ENCODE assay signal across 30 cellular contexts in the genomic region with DNA sequence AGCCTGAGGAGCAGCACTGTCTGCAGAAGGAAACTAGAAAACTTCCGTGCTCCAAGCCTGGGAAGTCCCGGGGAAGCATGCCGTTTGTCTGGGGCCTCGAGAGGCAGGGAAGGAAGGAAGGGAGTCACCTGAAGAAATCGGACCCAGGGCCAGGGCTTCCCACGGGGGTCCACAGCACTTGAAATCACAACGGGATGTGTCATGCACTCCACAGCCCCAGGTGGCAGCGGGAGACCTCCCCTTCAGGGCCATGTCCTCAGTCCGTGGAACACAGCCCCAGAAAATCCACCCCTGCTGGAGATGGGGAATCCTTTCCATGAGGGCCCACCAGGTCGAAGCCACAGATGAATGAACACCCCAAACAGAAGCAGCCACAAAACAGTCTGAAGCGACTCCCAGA.
"Had no signal": no experiment of that assay in that cellular context is flagged by ENCODE, and none has a peak within 500 bp of the region (broad histone marks: within the 10 kb centered on the region; RNA-seq: fewer than 3 reads in every experiment).

No MANE protein-coding gene starts in this region.

- H3K4me3 Mint-ChIP-seq: activated B cell treated with CpG ODN at 0.5 μM for 24 hours; activated CD4-positive, alpha-beta memory T cell treated with anti-CD3 and anti-CD28 coated beads for 36 hours; activated CD8-positive, alpha-beta memory T cell treated with anti-CD3 and anti-CD28 coated beads, Interleukin-2, amount 10 ng/mL, durations not matched to agents 7 days and 5 days; activated CD8-positive, alpha-beta T cell treated with anti-CD3 and anti-CD28 coated beads, Interleukin-2, amount 10 ng/mL, durations not matched to agents 7 days and 5 days; activated naive CD4-positive, alpha-beta T cell treated with anti-CD3 and anti-CD28 coated beads for 36 hours; activated naive CD4-positive, alpha-beta T cell treated with anti-CD3 and anti-CD28 coated beads, Interleukin-2, amount 50 U/mL, for 24 hours; activated naive CD8-positive, alpha-beta T cell treated with anti-CD3 and anti-CD28 coated beads, Interleukin-2, amount 10 ng/mL, durations not matched to agents 7 days and 5 days; activated T-helper 1 cell treated with anti-CD3 and anti-CD28 coated beads, Interleukin-12 subunit alpha, Interleukin-12 subunit beta, Interleukin-2, Interleukin-4 antibody, amounts not matched to agents 30 ng/mL and 10 ng/mL and 1 ng/mL, durations not matched to agents 14 hours and 24 hours and 36 hours; brain; T-helper 17 cell; T-helper 2 cell treated with Interferon-gamma antibody and Interleukin-4, amounts not matched to agents 5 μg/mL and 100 μg/mL, for 36 hours had no signal

- H3K27ac ChIP-seq: ascending aorta, breast epithelium, cardiac muscle cell, colonic mucosa, WERI-Rb-1 had no signal

- H3K4me3 ChIP-seq: ascending aorta, breast epithelium, cardiac muscle cell, colonic mucosa had no signal

- H3K27ac Mint-ChIP-seq: activated B cell treated with CpG ODN at 0.5 μM for 24 hours; activated CD4-positive, alpha-beta memory T cell treated with anti-CD3 and anti-CD28 coated beads for 36 hours; activated CD8-positive, alpha-beta memory T cell treated with anti-CD3 and anti-CD28 coated beads, Interleukin-2, amount 10 ng/mL, durations not matched to agents 7 days and 5 days; activated CD8-positive, alpha-beta T cell treated with anti-CD3 and anti-CD28 coated beads, Interleukin-2, amount 10 ng/mL, durations not matched to agents 7 days and 5 days; activated naive CD4-positive, alpha-beta T cell treated with anti-CD3 and anti-CD28 coated beads for 36 hours; activated naive CD4-positive, alpha-beta T cell treated with anti-CD3 and anti-CD28 coated beads, Interleukin-2, amount 50 U/mL, for 24 hours; activated naive CD8-positive, alpha-beta T cell treated with anti-CD3 and anti-CD28 coated beads, Interleukin-2, amount 10 ng/mL, durations not matched to agents 7 days and 5 days; activated T-helper 1 cell treated with anti-CD3 and anti-CD28 coated beads, Interleukin-12 subunit alpha, Interleukin-12 subunit beta, Interleukin-2, Interleukin-4 antibody, amounts not matched to agents 30 ng/mL and 10 ng/mL and 1 ng/mL, durations not matched to agents 14 hours and 24 hours and 36 hours; activated T-helper 2 cell treated with anti-CD3 and anti-CD28 coated beads, Interferon-gamma antibody, Interleukin-2, Interleukin-4, amounts not matched to agents 10 μg/mL and 5 μg/mL and 100 μg/mL, durations not matched to agents 14 hours and 24 hours and 36 hours; T-helper 17 cell; T-helper 2 cell treated with Interferon-gamma antibody and Interleukin-4, amounts not matched to agents 5 μg/mL and 100 μg/mL, for 36 hours had no signal

- H3K9me3 ChIP-seq: ascending aorta, breast epithelium, colonic mucosa had no signal

- H3K27me3 Mint-ChIP-seq: activated B cell treated with CpG ODN at 0.5 μM for 24 hours; activated CD4-positive, alpha-beta memory T cell treated with anti-CD3 and anti-CD28 coated beads for 36 hours; activated CD8-positive, alpha-beta memory T cell treated with anti-CD3 and anti-CD28 coated beads, Interleukin-2, amount 10 ng/mL, durations not matched to agents 7 days and 5 days; activated naive CD4-positive, alpha-beta T cell treated with anti-CD3 and anti-CD28 coated beads, Interleukin-2, amount 50 U/mL, for 24 hours; activated naive CD8-positive, alpha-beta T cell treated with anti-CD3 and anti-CD28 coated beads, Interleukin-2, amount 10 ng/mL, durations not matched to agents 7 days and 5 days; T-helper 17 cell had no signal

- H3K4me1 Mint-ChIP-seq: activated CD8-positive, alpha-beta memory T cell treated with anti-CD3 and anti-CD28 coated beads, Interleukin-2, amount 10 ng/mL, durations not matched to agents 7 days and 5 days had no signal

- H3K36me3 Mint-ChIP-seq: activated naive CD8-positive, alpha-beta T cell treated with anti-CD3 and anti-CD28 coated beads, Interleukin-2, amount 10 ng/mL, durations not matched to agents 7 days and 5 days; brain had no signal

- DNase-seq: activated B cell treated with CpG ODN at 0.5 μM for 24 hours; activated CD4-positive, alpha-beta memory T cell treated with anti-CD3 and anti-CD28 coated beads for 36 hours; activated CD4-positive, alpha-beta T cell treated with anti-CD3 and anti-CD28 coated beads for 48 hours; activated CD8-positive, alpha-beta memory T cell treated with anti-CD3 and anti-CD28 coated beads, Interleukin-2, amount 10 ng/mL, durations not matched to agents 7 days and 5 days; activated CD8-positive, alpha-beta memory T cell treated with anti-CD3 and anti-CD28 coated beads, Interleukin-2, amount 50 U/mL, for 4 hours; activated CD8-positive, alpha-beta T cell treated with anti-CD3 and anti-CD28 coated beads, Interleukin-2, amount 10 ng/mL, durations not matched to agents 7 days and 5 days; activated effector memory CD4-positive, alpha-beta T cell treated with anti-CD3 and anti-CD28 coated beads, Interleukin-2, amount 50 U/mL, for 16 hours; activated naive CD4-positive, alpha-beta T cell treated with anti-CD3 and anti-CD28 coated beads for 36 hours; activated naive CD8-positive, alpha-beta T cell treated with anti-CD3 and anti-CD28 coated beads, Interleukin-2, amount 10 ng/mL, durations not matched to agents 7 days and 5 days; activated T-cell treated with anti-CD3 and anti-CD28 coated beads, Interleukin-2, amount 50 U/mL, for 1 hour; activated T-cell treated with anti-CD3 and anti-CD28 coated beads, Interleukin-2, amount 50 U/mL, for 48 hours; central memory CD4-positive, alpha-beta T cell; cerebellar nuclear complex; colonic mucosa; effector CD8-positive, alpha-beta T cell; foreskin fibroblast; T-helper 1 cell; T-helper 17 cell; T1000; WERI-Rb-1 had no signal

- H3K9me3 Mint-ChIP-seq: activated B cell treated with CpG ODN at 0.5 μM for 24 hours; activated CD4-positive, alpha-beta memory T cell treated with anti-CD3 and anti-CD28 coated beads for 36 hours; activated naive CD4-positive, alpha-beta T cell treated with anti-CD3 and anti-CD28 coated beads for 36 hours; activated naive CD4-positive, alpha-beta T cell treated with anti-CD3 and anti-CD28 coated beads, Interleukin-2, amount 50 U/mL, for 24 hours; activated naive CD8-positive, alpha-beta T cell treated with anti-CD3 and anti-CD28 coated beads, Interleukin-2, amount 10 ng/mL, durations not matched to agents 7 days and 5 days; activated T-helper 1 cell treated with anti-CD3 and anti-CD28 coated beads, Interleukin-12 subunit alpha, Interleukin-12 subunit beta, Interleukin-2, Interleukin-4 antibody, amounts not matched to agents 30 ng/mL and 10 ng/mL and 1 ng/mL, durations not matched to agents 14 hours and 24 hours and 36 hours; activated T-helper 2 cell treated with anti-CD3 and anti-CD28 coated beads, Interferon-gamma antibody, Interleukin-2, Interleukin-4, amounts not matched to agents 10 μg/mL and 5 μg/mL and 100 μg/mL, durations not matched to agents 14 hours and 24 hours and 36 hours; brain; T-helper 2 cell treated with Interferon-gamma antibody and Interleukin-4, amounts not matched to agents 5 μg/mL and 100 μg/mL, for 36 hours had no signal

- H3K36me3 ChIP-seq: ascending aorta, breast epithelium, cardiac muscle cell, colonic mucosa, WERI-Rb-1 had no signal

- H3K4me1 ChIP-seq: colonic mucosa had no signal

- H3K27me3 ChIP-seq: ascending aorta, breast epithelium, cardiac muscle cell, colonic mucosa had no signal

- ATAC-seq: activated CD4-positive, CD25-positive, alpha-beta regulatory T cell treated with anti-CD3 and anti-CD28 coated beads, Interleukin-2, amount 50 U/mL, for 24 hours; activated CD8-positive, alpha-beta memory T cell treated with anti-CD3 and anti-CD28 coated beads, Interleukin-2, amount 10 ng/mL, durations not matched to agents 7 days and 5 days; activated CD8-positive, alpha-beta T cell treated with anti-CD3 and anti-CD28 coated beads, Interleukin-2, amount 10 ng/mL, durations not matched to agents 7 days and 5 days; esophagus mucosa; T-helper 17 cell had no signal
